8 cellular contexts compared by ENCODE assay signal in the genomic region with DNA sequence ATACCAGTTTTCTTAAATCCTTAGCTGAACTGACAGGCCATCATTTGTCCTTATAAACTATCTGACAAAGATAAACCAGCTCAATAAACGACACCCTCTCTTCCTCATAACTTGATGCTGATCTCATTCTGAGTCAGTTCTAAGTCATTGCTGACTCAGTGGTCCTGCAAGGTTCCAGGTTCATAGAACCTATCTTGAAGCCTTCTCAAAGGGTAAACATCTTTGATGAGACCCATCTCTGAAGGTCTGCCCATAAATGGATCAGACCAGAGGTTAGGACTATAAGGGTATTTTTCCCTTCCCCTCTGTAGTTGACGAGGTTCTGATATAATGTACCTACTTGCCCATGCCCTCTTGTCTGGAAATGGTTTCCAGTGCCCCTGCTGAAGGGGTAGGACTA. TPM values are rescaled to one million over a fixed set of nuclear protein-coding genes. Genes with fewer than 3 reads are reported as not detected.
DNase-seq lines count a peak whose midpoint lies in the region; ATAC-seq and TF ChIP-seq lines count a peak whose summit lies in the region.

No MANE protein-coding gene starts in this region.

- peak; percentile 42 for DNase-seq in DMS53 (lab: John Stamatoyannopoulos, UW)
- no peak for DNase-seq in DMS53 treated with DMSO at 0.1 percent for 48 hours (lab: John Stamatoyannopoulos, UW; ENCODE audit: unreplicated experiment)
- peak; percentile 38 for DNase-seq in NCI-H460 (ENCODE audit: extremely low read depth, low read depth)
- no peak for DNase-seq in central memory CD8-positive, alpha-beta T cell (ENCODE audit: low spot score in 2 of 2)
- DNase-seq in renal cortical epithelial cell (ENCODE audit: low read depth): peak; percentile 88
- no peak for DNase-seq in upper lobe of right lung
- no peak for DNase-seq in NCI-H128 (lab: John Stamatoyannopoulos, UW; ENCODE audit: unreplicated experiment)

- no peak overlapping the region for H3K27ac ChIP-seq in upper lobe of right lung

- H3K9me3 ChIP-seq in upper lobe of right lung: no peaks in the 10 kb centered on the region

- peak overlapping the region; percentile 24 for H3K27ac Mint-ChIP-seq in central memory CD8-positive, alpha-beta T cell (ENCODE audit: low read depth)

- no peak overlapping the region for H3K4me3 ChIP-seq in upper lobe of right lung

- no peak for TF ChIP-seq CTCF in upper lobe of right lung (IDR thresholded peaks at IDR 0.05)

- no peaks in the 10 kb centered on the region for H3K9me3 Mint-ChIP-seq in central memory CD8-positive, alpha-beta T cell

- ATAC-seq in central memory CD8-positive, alpha-beta T cell (replicated peaks; ENCODE audit: extremely low read depth, poor library complexity, severe bottlenecking): no peak
- ATAC-seq in GM19035 (IDR thresholded peaks at IDR 0.05; ENCODE audit: unreplicated experiment) (no peak), upper lobe of right lung (no peak)

- intact Hi-C loops in upper lobe of right lung (cut with DNase I): no loop called here

- peaks cover 7% of the 10 kb centered on the region for H3K4me1 ChIP-seq in upper lobe of right lung

- peaks cover 54% of the 10 kb centered on the region for H3K36me3 ChIP-seq in upper lobe of right lung

- no peak overlapping the region for H3K4me3 Mint-ChIP-seq in central memory CD8-positive, alpha-beta T cell

- H3K4me1 Mint-ChIP-seq in central memory CD8-positive, alpha-beta T cell: peaks cover 28% of the 10 kb centered on the region

- H3K36me3 Mint-ChIP-seq in central memory CD8-positive, alpha-beta T cell (ENCODE audit: insufficient read depth): peaks cover 37% of the 10 kb centered on the region

- H3K27me3 Mint-ChIP-seq in central memory CD8-positive, alpha-beta T cell: no peaks in the 10 kb centered on the region

- no peaks in the 10 kb centered on the region for H3K27me3 ChIP-seq in upper lobe of right lung

RNA-seq across cellular contexts. Expression of a gene that starts 11.9 kb away (rescaled TPM):
- total RNA-seq in NCI-H460 (2014; rRNA removed; shearing (Covaris generic)): 33.6 and 42.7 TPM in 2 replicates
- 31.1 and 58.0 TPM in 2 replicates for polyA plus RNA-seq in NCI-H460 (2014; cell fraction: nucleus; rRNA removed)
- 18.9 and 26.7 TPM in 2 replicates for total RNA-seq in renal cortical epithelial cell
- total RNA-seq in upper lobe of right lung: 18.8 TPM

RNA-seq across cellular contexts. Expression of a gene that starts 28.7 kb away (rescaled TPM):
- total RNA-seq in NCI-H460 (2014; rRNA removed; shearing (Covaris generic)): 14.8 and 16.4 TPM in 2 replicates
- 12.3 and 17.6 TPM in 2 replicates for polyA plus RNA-seq in NCI-H460 (2014; cell fraction: nucleus; rRNA removed)
- total RNA-seq in renal cortical epithelial cell: 45.5 and 57.4 TPM in 2 replicates
- total RNA-seq in upper lobe of right lung: 35.3 TPM

Comparison
In these comparisons a context has a peak if more than half of its experiments do, and no peak if none do; other contexts are left out.
1. DNase-seq: peak in DMS53 (single experiment), NCI-H460 (single experiment) and renal cortical epithelial cell (single experiment); none in DMS53 treated with DMSO at 0.1 percent for 48 hours (single experiment), central memory CD8-positive, alpha-beta T cell (0 of 2), upper lobe of right lung (single experiment) and NCI-H128 (single experiment).